2 cellular contexts compared by ENCODE assay signal in the genomic region with DNA sequence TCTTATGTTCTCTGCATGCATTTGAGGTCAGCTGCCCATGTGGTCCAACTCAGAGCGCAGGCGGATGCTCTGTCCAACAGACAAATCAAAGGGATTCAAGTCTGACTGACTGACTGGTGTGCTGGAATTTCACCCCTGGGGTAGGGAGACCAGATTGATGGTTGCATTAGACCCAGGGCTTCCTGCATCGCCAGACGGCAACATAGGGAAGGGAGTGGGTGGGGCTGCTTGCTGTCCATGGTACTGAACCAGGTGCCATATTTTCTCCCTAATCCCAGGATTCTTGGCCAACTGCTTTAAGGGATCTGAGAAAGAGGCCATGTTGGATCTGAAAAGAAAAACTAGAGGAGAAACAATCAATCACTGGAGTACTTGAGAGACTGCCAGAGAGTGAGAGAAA.
TF ChIP-seq lines count a peak whose summit lies in the region.

No MANE protein-coding gene starts in this region.

TF ChIP-seq in Ishikawa, 13 proteins besides CTCF, POLR2A, EP300 and RAD21:
- TF ChIP-seq, protein P1, sequence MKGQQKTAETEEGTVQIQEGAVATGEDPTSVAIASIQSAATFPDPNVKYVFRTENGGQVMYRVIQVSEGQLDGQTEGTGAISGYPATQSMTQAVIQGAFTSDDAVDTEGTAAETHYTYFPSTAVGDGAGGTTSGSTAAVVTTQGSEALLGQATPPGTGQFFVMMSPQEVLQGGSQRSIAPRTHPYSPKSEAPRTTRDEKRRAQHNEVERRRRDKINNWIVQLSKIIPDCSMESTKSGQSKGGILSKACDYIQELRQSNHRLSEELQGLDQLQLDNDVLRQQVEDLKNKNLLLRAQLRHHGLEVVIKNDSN (IDR thresholded peaks at IDR 0.05) = no peak
- TF ChIP-seq, protein P2, sequence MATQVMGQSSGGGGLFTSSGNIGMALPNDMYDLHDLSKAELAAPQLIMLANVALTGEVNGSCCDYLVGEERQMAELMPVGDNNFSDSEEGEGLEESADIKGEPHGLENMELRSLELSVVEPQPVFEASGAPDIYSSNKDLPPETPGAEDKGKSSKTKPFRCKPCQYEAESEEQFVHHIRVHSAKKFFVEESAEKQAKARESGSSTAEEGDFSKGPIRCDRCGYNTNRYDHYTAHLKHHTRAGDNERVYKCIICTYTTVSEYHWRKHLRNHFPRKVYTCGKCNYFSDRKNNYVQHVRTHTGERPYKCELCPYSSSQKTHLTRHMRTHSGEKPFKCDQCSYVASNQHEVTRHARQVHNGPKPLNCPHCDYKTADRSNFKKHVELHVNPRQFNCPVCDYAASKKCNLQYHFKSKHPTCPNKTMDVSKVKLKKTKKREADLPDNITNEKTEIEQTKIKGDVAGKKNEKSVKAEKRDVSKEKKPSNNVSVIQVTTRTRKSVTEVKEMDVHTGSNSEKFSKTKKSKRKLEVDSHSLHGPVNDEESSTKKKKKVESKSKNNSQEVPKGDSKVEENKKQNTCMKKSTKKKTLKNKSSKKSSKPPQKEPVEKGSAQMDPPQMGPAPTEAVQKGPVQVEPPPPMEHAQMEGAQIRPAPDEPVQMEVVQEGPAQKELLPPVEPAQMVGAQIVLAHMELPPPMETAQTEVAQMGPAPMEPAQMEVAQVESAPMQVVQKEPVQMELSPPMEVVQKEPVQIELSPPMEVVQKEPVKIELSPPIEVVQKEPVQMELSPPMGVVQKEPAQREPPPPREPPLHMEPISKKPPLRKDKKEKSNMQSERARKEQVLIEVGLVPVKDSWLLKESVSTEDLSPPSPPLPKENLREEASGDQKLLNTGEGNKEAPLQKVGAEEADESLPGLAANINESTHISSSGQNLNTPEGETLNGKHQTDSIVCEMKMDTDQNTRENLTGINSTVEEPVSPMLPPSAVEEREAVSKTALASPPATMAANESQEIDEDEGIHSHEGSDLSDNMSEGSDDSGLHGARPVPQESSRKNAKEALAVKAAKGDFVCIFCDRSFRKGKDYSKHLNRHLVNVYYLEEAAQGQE (IDR thresholded peaks at IDR 0.05; ENCODE audit: low read depth) = peak; percentile 89
- TF ChIP-seq CREB1 (IDR thresholded peaks at IDR 0.05; ENCODE audit: low read depth) (no peak), YY1 (IDR thresholded peaks at IDR 0.05; ENCODE audit: low read depth) (0 out of 2 replicates have a peak, but pooled peaks have one; percentile 67), TAF1 (IDR thresholded peaks at IDR 0.05; ENCODE audit: low read depth) (no peak), NFIC (IDR thresholded peaks at IDR 0.05) (no peak), CEBPB (IDR thresholded peaks at IDR 0.05) (no peak), FOXM1 (IDR thresholded peaks at IDR 0.05; ENCODE audit: borderline replicate concordance, low read depth) (no peak), TCF12 (IDR thresholded peaks at IDR 0.05; ENCODE audit: low read depth) (no peak), TEAD4 (IDR thresholded peaks at IDR 0.05) (no peak), EGR1 (IDR thresholded peaks at IDR 0.05) (no peak), ZBTB7A (IDR thresholded peaks at IDR 0.05; ENCODE audit: low read depth) (no peak)
- TF ChIP-seq, protein P3, sequence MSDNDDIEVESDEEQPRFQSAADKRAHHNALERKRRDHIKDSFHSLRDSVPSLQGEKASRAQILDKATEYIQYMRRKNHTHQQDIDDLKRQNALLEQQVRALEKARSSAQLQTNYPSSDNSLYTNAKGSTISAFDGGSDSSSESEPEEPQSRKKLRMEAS (IDR thresholded peaks at IDR 0.05) = no peak

TF ChIP-seq in H1, 55 proteins besides CTCF, POLR2A, EP300 and RAD21:
- TF ChIP-seq EGR1 (IDR thresholded peaks at IDR 0.05; ENCODE audit: borderline replicate concordance, low read depth, low read length) (0 out of 2 replicates have a peak, but pooled peaks have one; percentile 29), TEAD4 (IDR thresholded peaks at IDR 0.05; ENCODE audit: low read depth, low read length) (no peak), GTF2F1 (IDR thresholded peaks at IDR 0.05; ENCODE audit: borderline replicate concordance, low read depth, low read length) (no peak), PHF8 (conservative IDR thresholded peaks at IDR 0.05; ENCODE audit: low read depth, low read length) (no peak), YY1 (IDR thresholded peaks at IDR 0.05; ENCODE audit: low read depth, low read length) (peak; percentile 87), TCF12 (IDR thresholded peaks at IDR 0.05; ENCODE audit: low read depth, low read length) (0 out of 2 replicates have a peak, but pooled peaks have one; percentile 64), SIN3A (conservative IDR thresholded peaks at IDR 0.05 in 1 of 2, IDR thresholded peaks at IDR 0.05 in 1 of 2; ENCODE audit: low read depth in 1 of 2, low read length in 2 of 2) (peak; percentile 90 to 93), BRCA1 (IDR thresholded peaks at IDR 0.05; ENCODE audit: low read depth, low read length) (no peak), SAP30 (IDR thresholded peaks at IDR 0.05; ENCODE audit: insufficient read depth, insufficient replicate concordance, low read length) (peak; percentile 45), CBX8 (IDR thresholded peaks at IDR 0.05; ENCODE audit: borderline replicate concordance, low read depth, low read length) (no peak)
TF ChIP-seq in H1: peak in this region for 5.
